Comparison of ENCODE assay signal across 32 cellular contexts in the genomic region with DNA sequence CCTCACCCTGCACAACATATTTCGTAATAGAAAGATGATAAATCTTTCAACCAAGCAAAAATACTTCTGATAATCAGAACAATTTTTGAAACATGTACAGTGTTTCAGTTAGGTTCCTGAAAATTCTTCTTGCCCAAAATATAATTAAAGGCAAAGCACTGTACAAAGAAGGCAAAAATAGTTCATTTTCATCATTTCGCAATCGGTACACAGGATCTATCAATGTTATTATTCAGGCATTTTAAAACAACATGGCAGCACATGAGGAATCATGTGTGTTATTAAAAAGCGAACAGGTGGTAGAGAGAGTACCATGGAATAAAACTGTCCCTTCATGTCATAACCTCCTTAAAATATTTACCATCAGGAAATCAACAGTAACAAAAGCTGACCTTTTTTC.
"Had no signal": no experiment of that assay in that cellular context is flagged by ENCODE, and none has a peak within 500 bp of the region (broad histone marks: within the 10 kb centered on the region; RNA-seq: fewer than 3 reads in every experiment).

No MANE protein-coding gene starts in this region.

- H3K27me3 Mint-ChIP-seq: activated CD4-positive, alpha-beta memory T cell treated with anti-CD3 and anti-CD28 coated beads for 36 hours; activated CD4-positive, alpha-beta T cell treated with anti-CD3 and anti-CD28 coated beads for 36 hours; activated CD4-positive, alpha-beta T cell treated with anti-CD3 and anti-CD28 coated beads, Interleukin-2, amount 10 ng/mL, durations not matched to agents 24 days and 14 days; activated CD8-positive, alpha-beta memory T cell treated with anti-CD3 and anti-CD28 coated beads, Interleukin-2, amount 10 ng/mL, durations not matched to agents 7 days and 5 days; activated naive CD8-positive, alpha-beta T cell; brain had no signal

- H3K4me3 ChIP-seq: adrenal gland, ascending aorta, breast epithelium, cardiac muscle cell, colonic mucosa, esophagus squamous epithelium, gastrocnemius medialis, heart left ventricle had no signal

- ATAC-seq: activated CD4-positive, alpha-beta T cell treated with anti-CD3 and anti-CD28 coated beads for 36 hours; activated CD8-positive, alpha-beta memory T cell treated with anti-CD3 and anti-CD28 coated beads, Interleukin-2, amount 10 ng/mL, durations not matched to agents 7 days and 5 days; activated CD8-positive, alpha-beta T cell treated with anti-CD3 and anti-CD28 coated beads, Interleukin-2, amount 10 ng/mL, durations not matched to agents 7 days and 5 days; foreskin keratinocyte; gastrocnemius medialis; heart left ventricle had no signal

- H3K27ac ChIP-seq: adrenal gland, ascending aorta, breast epithelium, cardiac muscle cell, colonic mucosa, epithelial cell of prostate, esophagus squamous epithelium, foreskin keratinocyte, gastrocnemius medialis, heart left ventricle had no signal

- FAIRE-seq: endometrium, endothelial cell of umbilical vein had no signal

- H3K4me3 Mint-ChIP-seq: activated CD4-positive, alpha-beta memory T cell treated with anti-CD3 and anti-CD28 coated beads for 36 hours; activated CD4-positive, alpha-beta T cell treated with anti-CD3 and anti-CD28 coated beads for 36 hours; activated CD4-positive, alpha-beta T cell treated with anti-CD3 and anti-CD28 coated beads, Interleukin-2, amount 10 ng/mL, durations not matched to agents 24 days and 14 days; activated CD8-positive, alpha-beta memory T cell treated with anti-CD3 and anti-CD28 coated beads, Interleukin-2, amount 10 ng/mL, durations not matched to agents 7 days and 5 days; activated CD8-positive, alpha-beta T cell treated with anti-CD3 and anti-CD28 coated beads, Interleukin-2, amount 10 ng/mL, durations not matched to agents 7 days and 5 days; activated naive CD8-positive, alpha-beta T cell; brain had no signal

- DNase-seq: activated CD4-positive, alpha-beta memory T cell treated with anti-CD3 and anti-CD28 coated beads for 36 hours; activated CD4-positive, alpha-beta T cell treated with anti-CD3 and anti-CD28 coated beads for 36 hours; activated CD4-positive, alpha-beta T cell treated with anti-CD3 and anti-CD28 coated beads, Interleukin-2, amount 10 ng/mL, durations not matched to agents 24 days and 14 days; activated CD4-positive, CD25-positive, alpha-beta regulatory T cell; activated CD4-positive, CD25-positive, alpha-beta regulatory T cell treated with anti-CD3 and anti-CD28 coated beads, Interleukin-2, amount 50 U/mL, for 72 hours; activated CD8-positive, alpha-beta memory T cell treated with anti-CD3 and anti-CD28 coated beads, Interleukin-2, amount 10 ng/mL, durations not matched to agents 7 days and 5 days; activated CD8-positive, alpha-beta memory T cell treated with anti-CD3 and anti-CD28 coated beads, Interleukin-2, amount 50 U/mL, for 4 hours; activated CD8-positive, alpha-beta T cell treated with anti-CD3 and anti-CD28 coated beads, Interleukin-2, amount 10 ng/mL, durations not matched to agents 7 days and 5 days; activated gamma-delta T cell; activated naive CD4-positive, alpha-beta T cell; activated naive CD4-positive, alpha-beta T cell treated with anti-CD3 and anti-CD28 coated beads, Interleukin-2, amount 50 U/mL, for 16 hours; activated T-cell treated with anti-CD3 and anti-CD28 coated beads, Interleukin-2, amount 50 U/mL, for 1 hour; activated T-cell treated with anti-CD3 and anti-CD28 coated beads, Interleukin-2, amount 50 U/mL, for 48 hours; adrenal gland; central memory CD4-positive, alpha-beta T cell; cerebellar nuclear complex; colonic mucosa; effector CD8-positive, alpha-beta T cell; esophagus squamous epithelium; foreskin keratinocyte; gastrocnemius medialis; glutamatergic neuron; heart left ventricle; T-helper 2 cell had no signal

- H3K36me3 Mint-ChIP-seq: activated CD8-positive, alpha-beta memory T cell treated with anti-CD3 and anti-CD28 coated beads, Interleukin-2, amount 10 ng/mL, durations not matched to agents 7 days and 5 days; brain had no signal

- H3K4me1 ChIP-seq: adrenal gland, ascending aorta, breast epithelium, colonic mucosa, esophagus squamous epithelium, foreskin keratinocyte, gastrocnemius medialis, heart left ventricle had no signal

- H3K27me3 ChIP-seq: adrenal gland, ascending aorta, breast epithelium, cardiac muscle cell, colonic mucosa, esophagus squamous epithelium, foreskin keratinocyte, gastrocnemius medialis, heart left ventricle had no signal

- H3K9me3 Mint-ChIP-seq: activated CD4-positive, alpha-beta memory T cell treated with anti-CD3 and anti-CD28 coated beads for 36 hours; activated CD4-positive, alpha-beta T cell treated with anti-CD3 and anti-CD28 coated beads, Interleukin-2, amount 10 ng/mL, durations not matched to agents 24 days and 14 days; brain had no signal

- H3K36me3 ChIP-seq: adrenal gland, ascending aorta, breast epithelium, cardiac muscle cell, colonic mucosa, esophagus squamous epithelium, gastrocnemius medialis, heart left ventricle had no signal

- H3K27ac Mint-ChIP-seq: activated CD4-positive, alpha-beta memory T cell treated with anti-CD3 and anti-CD28 coated beads for 36 hours; activated CD4-positive, alpha-beta T cell treated with anti-CD3 and anti-CD28 coated beads for 36 hours; activated CD4-positive, alpha-beta T cell treated with anti-CD3 and anti-CD28 coated beads, Interleukin-2, amount 10 ng/mL, durations not matched to agents 24 days and 14 days; activated CD8-positive, alpha-beta memory T cell treated with anti-CD3 and anti-CD28 coated beads, Interleukin-2, amount 10 ng/mL, durations not matched to agents 7 days and 5 days; activated CD8-positive, alpha-beta T cell treated with anti-CD3 and anti-CD28 coated beads, Interleukin-2, amount 10 ng/mL, durations not matched to agents 7 days and 5 days; activated naive CD8-positive, alpha-beta T cell; brain had no signal

- H3K9me3 ChIP-seq: adrenal gland, ascending aorta, breast epithelium, colonic mucosa, esophagus squamous epithelium, gastrocnemius medialis, heart left ventricle had no signal

- H3K4me1 Mint-ChIP-seq: activated CD4-positive, alpha-beta T cell treated with anti-CD3 and anti-CD28 coated beads for 36 hours; activated CD4-positive, alpha-beta T cell treated with anti-CD3 and anti-CD28 coated beads, Interleukin-2, amount 10 ng/mL, durations not matched to agents 24 days and 14 days; activated CD8-positive, alpha-beta memory T cell treated with anti-CD3 and anti-CD28 coated beads, Interleukin-2, amount 10 ng/mL, durations not matched to agents 7 days and 5 days; brain had no signal
